ENCODE assay signal across 28 cellular contexts in genomic region chr4:79772510-79772909, GRCh38.
"Had no signal": no experiment of that assay in that cellular context is flagged by ENCODE, and none has a peak within 500 bp of the region (broad histone marks: within the 10 kb centered on the region; RNA-seq: fewer than 3 reads in every experiment).

No MANE protein-coding gene starts in this region.

- H3K27ac Mint-ChIP-seq: dendritic cell treated with granulocyte-macrophage colony-stimulating factor and Interleukin-4, amounts not matched to agents 40 ng/mL and 50 ng/mL, for 4 days; effector memory CD8-positive, alpha-beta T cell; endodermal cell had no signal

- H3K4me3 Mint-ChIP-seq: dendritic cell treated with granulocyte-macrophage colony-stimulating factor and Interleukin-4, amounts not matched to agents 40 ng/mL and 50 ng/mL, for 4 days; effector memory CD8-positive, alpha-beta T cell; endodermal cell had no signal

- H3K27me3 ChIP-seq: colonic mucosa, esophagus muscularis mucosa, esophagus squamous epithelium, foreskin keratinocyte, gastrocnemius medialis, gastroesophageal sphincter, heart left ventricle, heart right ventricle had no signal

- H3K4me1 ChIP-seq: colonic mucosa, esophagus muscularis mucosa, esophagus squamous epithelium, foreskin keratinocyte, gastrocnemius medialis, gastroesophageal sphincter, heart left ventricle, heart right ventricle had no signal

- H3K9me3 ChIP-seq: colonic mucosa had no signal

- ATAC-seq: effector memory CD8-positive, alpha-beta T cell; esophagus mucosa; foreskin keratinocyte; gastrocnemius medialis; gastroesophageal sphincter; heart left ventricle; heart right ventricle had no signal

- H3K4me1 Mint-ChIP-seq: endodermal cell had no signal

- FAIRE-seq: endometrium, endothelial cell of umbilical vein, frontal cortex had no signal

- H3K4me3 ChIP-seq: colonic mucosa, coronary artery, dorsolateral prefrontal cortex, esophagus muscularis mucosa, esophagus squamous epithelium, gastrocnemius medialis, gastroesophageal sphincter, heart left ventricle, heart right ventricle had no signal

- H3K36me3 ChIP-seq: colonic mucosa, esophagus muscularis mucosa, esophagus squamous epithelium, gastrocnemius medialis, gastroesophageal sphincter, heart left ventricle, heart right ventricle had no signal

- H3K27me3 Mint-ChIP-seq: dendritic cell treated with granulocyte-macrophage colony-stimulating factor and Interleukin-4, amounts not matched to agents 40 ng/mL and 50 ng/mL, for 4 days had no signal

- H3K27ac ChIP-seq: colonic mucosa, coronary artery, dorsolateral prefrontal cortex, epithelial cell of prostate, esophagus muscularis mucosa, esophagus squamous epithelium, foreskin keratinocyte, gastrocnemius medialis, gastroesophageal sphincter, heart left ventricle, heart right ventricle had no signal

- DNase-seq: colonic mucosa; cortex of kidney; dermis blood vessel endothelial cell; dorsolateral prefrontal cortex; effector CD4-positive, alpha-beta T cell; effector CD8-positive, alpha-beta T cell; effector memory CD4-positive, alpha-beta T cell; effector memory CD8-positive, alpha-beta T cell; endodermal cell; erythroblast; esophagus squamous epithelium; foreskin fibroblast; foreskin keratinocyte; foreskin melanocyte; gastrocnemius medialis; glutamatergic neuron; head of caudate nucleus; heart left ventricle; heart right ventricle had no signal
